19 cellular contexts compared by ENCODE assay signal in genomic region chr2:234329202-234329930, GRCh38.
DNase-seq lines count a peak whose midpoint lies in the region; ATAC-seq, FAIRE-seq and TF ChIP-seq lines count a peak whose summit lies in the region.
"Had no signal": no experiment of that assay in that cellular context is flagged by ENCODE, and none has a peak within 500 bp of the region (broad histone marks: within the 10 kb centered on the region; RNA-seq: fewer than 3 reads in every experiment).

No MANE protein-coding gene starts in this region.

- no peak overlapping the region for H3K4me2 ChIP-seq in GM23338
- no peak overlapping the region for H3K4me2 ChIP-seq in fibroblast of lung (ENCODE audit: extremely low read depth, insufficient read depth, low read length)
- no peak overlapping the region for H3K4me2 ChIP-seq in MM.1S (ENCODE audit: low read depth, low read length)

- H3K9me3 Mint-ChIP-seq in GM23338 = no peaks in the 10 kb centered on the region
- H3K9me3 Mint-ChIP-seq: CD8-positive, alpha-beta memory T cell had no signal

- no peaks in the 10 kb centered on the region for H3K9me3 ChIP-seq in Panc1 (ENCODE audit: control insufficient read depth, insufficient read depth, low read depth, low read length)
- H3K9me3 ChIP-seq in fibroblast of lung (ENCODE audit: control insufficient read depth, insufficient read depth, low read depth, low read length) = no peaks in the 10 kb centered on the region
- no peaks in the 10 kb centered on the region for H3K9me3 ChIP-seq in MM.1S (replicated peaks; ENCODE audit: insufficient read depth, low read length)
- no peaks in the 10 kb centered on the region for H3K9me3 ChIP-seq in kidney (ENCODE audit: control insufficient read depth in 1 of 2, low read length in 2 of 2)
- H3K9me3 ChIP-seq: HAP-1, right lobe of liver, suprapubic skin had no signal

- no peaks in the 10 kb centered on the region for H3K79me2 ChIP-seq in GM23338 (replicated peaks; ENCODE audit: insufficient read depth)
- no peaks in the 10 kb centered on the region for H3K79me2 ChIP-seq in fibroblast of lung (ENCODE audit: control insufficient read depth, insufficient read depth, low read length)
- no peaks in the 10 kb centered on the region for H3K79me2 ChIP-seq in MM.1S (ENCODE audit: low read length)

- no TSS peak for BruUV-seq in Panc1 (replicated peaks; lab: Mats Ljungman, UMichigan)

- H3K27ac ChIP-seq in GM23338 (ENCODE audit: low read depth) (no peak overlapping the region), Panc1 (ENCODE audit: low read length) (peak overlapping the region; percentile 37; the same call in 1 of the 2 replicates), fibroblast of lung (ENCODE audit: insufficient read depth, low read length) (no peak overlapping the region), MM.1S (ENCODE audit: low read length) (no peak overlapping the region), kidney (ENCODE audit: low read depth in 2 of 2, low read length in 2 of 2) (no peak overlapping the region)
- H3K27ac ChIP-seq: heart right ventricle, right lobe of liver, suprapubic skin had no signal

- FAIRE-seq in kidney (lab: Jason Lieb, UNC) = no peak

- CTCF ChIA-PET in Panc1 (lab: Charles Lee) = no interaction called here

- POLR2A ChIA-PET in Panc1 (lab: Charles Lee) = no interaction called here

- H4K20me1 ChIP-seq in GM23338 (replicated peaks; ENCODE audit: insufficient read depth) (no peaks in the 10 kb centered on the region), fibroblast of lung (ENCODE audit: control insufficient read depth, extremely low read depth, insufficient read depth, low read length) (no peaks in the 10 kb centered on the region), MM.1S (ENCODE audit: insufficient read depth, low read length) (no peaks in the 10 kb centered on the region)

- H3K36me3 ChIP-seq in GM23338 (ENCODE audit: insufficient read depth) (no peaks in the 10 kb centered on the region), Panc1 (ENCODE audit: control insufficient read depth, insufficient read depth, low read length) (no peaks in the 10 kb centered on the region), fibroblast of lung (ENCODE audit: control insufficient read depth, insufficient read depth, low read length) (no peaks in the 10 kb centered on the region), MM.1S (replicated peaks; ENCODE audit: insufficient read depth, low read length) (no peaks in the 10 kb centered on the region), kidney (ENCODE audit: control insufficient read depth in 1 of 2, insufficient read depth in 2 of 2, low read length in 2 of 2) (no peaks in the 10 kb centered on the region)
- H3K36me3 ChIP-seq: HAP-1, heart right ventricle, right lobe of liver, suprapubic skin had no signal

- peak; percentile 67 for DNase-seq in AG10803 (ENCODE audit: low read depth)
- no peak for DNase-seq in GM23338 (ENCODE audit: low spot score)
- no peak for DNase-seq in Panc1 (ENCODE audit: low read depth, low spot score)
- peak; percentile 10 to 55 for DNase-seq in fibroblast of lung (ENCODE audit: low read depth in 2 of 2)
- DNase-seq in NCI-H2171 treated with DMSO at 0.1 percent for 48 hours (lab: John Stamatoyannopoulos, UW) = no peak
- no peak for DNase-seq in MM.1S
- DNase-seq in kidney = no peak
- DNase-seq in G401 (ENCODE audit: low spot score) = no peak
- DNase-seq: activated CD8-positive, alpha-beta memory T cell treated with anti-CD3 and anti-CD28 coated beads, Interleukin-2, amount 50 U/mL, for 4 hours; activated gamma-delta T cell; CD8-positive, alpha-beta memory T cell; cortex of kidney; erythroblast; heart right ventricle; NCI-H2081 treated with DMSO at 0.1 percent for 48 hours; right lobe of liver; stimulated activated CD4-positive, alpha-beta T cell treated with anti-CD3 and anti-CD28 coated beads, Interleukin-2, amount 100 ng/mL, for 48 hours had no signal

- no peak overlapping the region for H3K27ac Mint-ChIP-seq in GM23338

- H3K4me3 ChIP-seq in AG10803 (ENCODE audit: low read length) = no peak overlapping the region
- H3K4me3 ChIP-seq in GM23338 = no peak overlapping the region
- no peak overlapping the region for H3K4me3 ChIP-seq in Panc1 (ENCODE audit: low read depth in 2 of 2, low read length in 2 of 2)
- H3K4me3 ChIP-seq in fibroblast of lung (replicated peaks in 1 of 4; ENCODE audit: control extremely low read depth in 1 of 4, insufficient read depth in 1 of 4, low read depth in 3 of 4, low read length in 4 of 4) = no peak overlapping the region
- H3K4me3 ChIP-seq in MM.1S (ENCODE audit: low read length) = no peak overlapping the region
- no peak overlapping the region for H3K4me3 ChIP-seq in kidney (ENCODE audit: low read length in 2 of 2)
- H3K4me3 ChIP-seq: HAP-1, heart right ventricle, right lobe of liver, suprapubic skin had no signal

- intact Hi-C loops in Panc1 (cut with micrococcal nuclease; ENCODE audit: unreplicated experiment) (no loop called here), kidney (cut with DNase I) (no loop called here)

- H2AFZ ChIP-seq in GM23338 = peak overlapping the region; percentile 76; the same call in 1 of the 2 replicates
- no peak overlapping the region for H2AFZ ChIP-seq in fibroblast of lung (ENCODE audit: low read length)
- H2AFZ ChIP-seq in MM.1S (ENCODE audit: low read length) = no peak overlapping the region

- H3K27me3 ChIP-seq in GM23338 (ENCODE audit: insufficient read depth) (no peaks in the 10 kb centered on the region), Panc1 (ENCODE audit: control insufficient read depth, insufficient read depth, low read length) (no peaks in the 10 kb centered on the region), fibroblast of lung (ENCODE audit: control insufficient read depth, insufficient read depth, low read length) (peaks cover 3% of the 10 kb centered on the region), MM.1S (replicated peaks; ENCODE audit: insufficient read depth, low read length) (no peaks in the 10 kb centered on the region)
- H3K27me3 ChIP-seq: right lobe of liver, suprapubic skin had no signal

- H3F3A ChIP-seq in GM23338 (replicated peaks; ENCODE audit: low read depth) (no peaks in the 10 kb centered on the region), MM.1S (ENCODE audit: insufficient read depth, low read length) (no peaks in the 10 kb centered on the region)

- H3K27me3 Mint-ChIP-seq in GM23338 (ENCODE audit: insufficient read depth, low read depth, poor library complexity) = peaks cover 4% of the 10 kb centered on the region
- H3K27me3 Mint-ChIP-seq: CD8-positive, alpha-beta memory T cell had no signal

- no peak overlapping the region for H3K4me3 Mint-ChIP-seq in GM23338
- H3K4me3 Mint-ChIP-seq: CD8-positive, alpha-beta memory T cell had no signal

- no peaks in the 10 kb centered on the region; the same call in 1 of the 2 replicates for H3K9me2 ChIP-seq in GM23338 (ENCODE audit: insufficient read depth)
- H3K9me2 ChIP-seq in MM.1S (replicated peaks; ENCODE audit: insufficient read depth, low read length) = no peaks in the 10 kb centered on the region

- in situ Hi-C loops in Panc1 (cut with HindIII; ENCODE audit: low pct_unique_long_range_greater_than_20kb, low sequenced_read_pairs) = no loop called here
- in situ Hi-C loops in G401 (cut with HindIII; ENCODE audit: low sequenced_read_pairs) = no loop called here

- ATAC-seq in GM23338 (no peak), Panc1 (peak; percentile 42; the same call in 1 of the 2 replicates)

- H3K4me1 Mint-ChIP-seq in GM23338 = peaks cover 13% of the 10 kb centered on the region

- H3K9ac ChIP-seq in fibroblast of lung (ENCODE audit: insufficient read depth, low read length) (no peak overlapping the region), MM.1S (ENCODE audit: low read length) (no peak overlapping the region), kidney (ENCODE audit: low read length in 2 of 2) (no peak overlapping the region)

- no peaks in the 10 kb centered on the region for H3K4me1 ChIP-seq in GM23338 (ENCODE audit: insufficient read depth)
- peaks cover 8% of the 10 kb centered on the region for H3K4me1 ChIP-seq in Panc1 (ENCODE audit: control insufficient read depth, insufficient read depth, low read length)
- H3K4me1 ChIP-seq in fibroblast of lung (ENCODE audit: control insufficient read depth, extremely low read depth, insufficient read depth, low read length) = no peaks in the 10 kb centered on the region
- H3K4me1 ChIP-seq in MM.1S (ENCODE audit: low read length) = no peaks in the 10 kb centered on the region
- no peaks in the 10 kb centered on the region for H3K4me1 ChIP-seq in kidney (ENCODE audit: control insufficient read depth in 1 of 2, insufficient read depth in 1 of 2, low read depth in 1 of 2, low read length in 2 of 2)
- H3K4me1 ChIP-seq: right lobe of liver had no signal

- H3K36me3 Mint-ChIP-seq in GM23338 (ENCODE audit: low read depth) = no peaks in the 10 kb centered on the region

- TF ChIP-seq CTCF in AG10803 (conservative IDR thresholded peaks at IDR 0.05; ENCODE audit: low read length) (no peak), GM23338 (conservative IDR thresholded peaks at IDR 0.05; ENCODE audit: low read depth in 2 of 2) (no peak), Panc1 (IDR thresholded peaks at IDR 0.05) (no peak), fibroblast of lung (conservative IDR thresholded peaks at IDR 0.05 in 1 of 2, IDR thresholded peaks at IDR 0.05 in 1 of 2; ENCODE audit: low read depth in 1 of 2, low read length in 2 of 2) (no peak), MM.1S (IDR thresholded peaks at IDR 0.05; ENCODE audit: low read length) (no peak), kidney (IDR thresholded peaks at IDR 0.05; ENCODE audit: borderline replicate concordance, extremely low read depth, insufficient read depth) (no peak)

Comparison
In these comparisons a context has a peak if more than half of its experiments do, and no peak if none do; other contexts are left out.
1. DNase-seq: peak in AG10803 (single experiment) and fibroblast of lung (2 of 2); none in GM23338 (single experiment), Panc1 (single experiment), NCI-H2171 treated with DMSO at 0.1 percent for 48 hours (single experiment), MM.1S (single experiment), kidney (single experiment) and G401 (single experiment).